ENCODE assay signal across 8 cellular contexts in genomic region chr14:105086833-105087307, GRCh38. TPM values are rescaled to one million over a fixed set of nuclear protein-coding genes. Genes with fewer than 3 reads are reported as not detected.
DNase-seq lines count a peak whose midpoint lies in the region; ATAC-seq and TF ChIP-seq lines count a peak whose summit lies in the region.

No MANE protein-coding gene starts in this region.

- H3K4me3 Mint-ChIP-seq in stimulated activated naive B cell treated with anti-CD40 and anti-IgM and Interleukin-4, amounts not matched to agents 10 μg/mL and 1 μg/mL and 100 μg/mL, for 72 hours = peak overlapping the region; percentile 77 to 84

- H3K36me3 Mint-ChIP-seq in stimulated activated naive B cell treated with anti-CD40 and anti-IgM and Interleukin-4, amounts not matched to agents 10 μg/mL and 1 μg/mL and 100 μg/mL, for 72 hours = no peaks in the 10 kb centered on the region

- H3K4me1 Mint-ChIP-seq in stimulated activated naive B cell treated with anti-CD40 and anti-IgM and Interleukin-4, amounts not matched to agents 10 μg/mL and 1 μg/mL and 100 μg/mL, for 72 hours = peaks cover 16 to 25% of the 10 kb centered on the region in 2 donors

- peak; percentile 43 for TF ChIP-seq CTCF in epithelial cell of esophagus (IDR thresholded peaks at IDR 0.05; ENCODE audit: insufficient read depth, low read depth, low read length, missing control alignments)

- H3K9me3 Mint-ChIP-seq in stimulated activated naive B cell treated with anti-CD40 and anti-IgM and Interleukin-4, amounts not matched to agents 10 μg/mL and 1 μg/mL and 100 μg/mL, for 72 hours = no peaks in the 10 kb centered on the region

- peak overlapping the region; percentile 59 for H3K27ac Mint-ChIP-seq in stimulated activated naive B cell treated with anti-CD40 and anti-IgM and Interleukin-4, amounts not matched to agents 10 μg/mL and 1 μg/mL and 100 μg/mL, for 72 hours

- peaks cover 16 to 19% of the 10 kb centered on the region in 2 donors for H3K27me3 Mint-ChIP-seq in stimulated activated naive B cell treated with anti-CD40 and anti-IgM and Interleukin-4, amounts not matched to agents 10 μg/mL and 1 μg/mL and 100 μg/mL, for 72 hours

- ATAC-seq in GM18873 (IDR thresholded peaks at IDR 0.05; ENCODE audit: low FRiP score, unreplicated experiment) = peak; percentile 64
- peak; percentile 71 for ATAC-seq in HG03280 (IDR thresholded peaks at IDR 0.05; ENCODE audit: unreplicated experiment)
- ATAC-seq in stimulated activated naive B cell treated with anti-CD40 and anti-IgM and Interleukin-4, amounts not matched to agents 10 μg/mL and 1 μg/mL and 100 μg/mL, for 72 hours (replicated peaks) = peak; percentile 85 to 88

- peak; percentile 55 for DNase-seq in Ammon's horn (ENCODE audit: low spot score)
- peak; percentile 90 for DNase-seq in NOMO-1 treated with DMSO at 0.1 percent for 48 hours (lab: John Stamatoyannopoulos, UW; ENCODE audit: unreplicated experiment)
- DNase-seq in activated CD8-positive, alpha-beta memory T cell treated with anti-CD3 and anti-CD28 coated beads, Interleukin-2, amount 50 U/mL, for 24 hours (ENCODE audit: extremely low read depth) = peak; percentile 71
- peak; percentile 81 for DNase-seq in epithelial cell of esophagus (ENCODE audit: low read depth)
- peak; percentile 72 for DNase-seq in myocyte (ENCODE audit: low read depth)
- DNase-seq in stimulated activated naive B cell treated with anti-CD40 and anti-IgM and Interleukin-4, amounts not matched to agents 10 μg/mL and 1 μg/mL and 100 μg/mL, for 72 hours = peak; percentile 75

- H3K4me3 ChIP-seq in epithelial cell of esophagus (ENCODE audit: low read length) = peak overlapping the region; percentile 45

RNA-seq across cellular contexts. Expression of gene GPR132, which starts 21.6 kb away (rescaled TPM):
- not detected in 2 replicates for total RNA-seq in myocyte
- polyA plus RNA-seq in myocyte (2012) = 0.18 TPM

Comparison
In these comparisons a context has a peak if more than half of its experiments do, and no peak if none do; other contexts are left out.
1. Peak in every context shown above with its lines: DNase-seq, ATAC-seq and H3K4me3 ChIP-seq.